ENCODE assay signal across 18 cellular contexts in genomic region chr1:162987866-162988265, GRCh38.
A peak's percentile ranks its signal among the peaks of the same experiment; 100 is the strongest.
DNase-seq lines count a peak whose midpoint lies in the region; ATAC-seq, FAIRE-seq and TF ChIP-seq lines count a peak whose summit lies in the region.
"Had no signal": no experiment of that assay in that cellular context is flagged by ENCODE, and none has a peak within 500 bp of the region (broad histone marks: within the 10 kb centered on the region; RNA-seq: fewer than 3 reads in every experiment).

No MANE protein-coding gene starts in this region.

- POLR2A ChIA-PET in CD4-positive, alpha-beta T cell (lab: Charles Lee): no interaction called here

- DNase-seq in H54 (ENCODE audit: insufficient read length, low spot score) (peak; percentile 24), NCI-H2107 (lab: John Stamatoyannopoulos, UW) (peak; percentile 60), astrocyte of the hippocampus (ENCODE audit: low read depth, low spot score) (peak; percentile 55), psoas muscle (no peak), G401 (ENCODE audit: low spot score) (no peak), type B pancreatic cell (ENCODE audit: extremely low spot score, unreplicated experiment) (no peak)
- no peak for DNase-seq in CD4-positive, alpha-beta T cell
- DNase-seq in activated naive CD4-positive, alpha-beta T cell treated with anti-CD3 and anti-CD28 coated beads, Interleukin-2, amount 50 U/mL, for 72 hours (ENCODE audit: low spot score in 2 of 2): no peak
- DNase-seq: activated CD4-positive, alpha-beta T cell treated with anti-CD3 and anti-CD28 coated beads for 1 hour; activated T-cell treated with anti-CD3 and anti-CD28 coated beads, Interleukin-2, amount 50 U/mL, for 24 hours; CD8-positive, alpha-beta T cell; effector memory CD4-positive, alpha-beta T cell; heart right ventricle; KBM-7; NCI-H2081 treated with DMSO at 0.1 percent for 48 hours; substantia nigra; SW 1271 had no signal

- peak in 3 of 4 donors; percentile 74 to 83 (median 82) for ATAC-seq in psoas muscle
- ATAC-seq in CD4-positive, alpha-beta T cell (ENCODE audit: poor library complexity): no peak
- no peak for ATAC-seq in activated naive CD4-positive, alpha-beta T cell treated with anti-CD3 and anti-CD28 coated beads, Interleukin-2, amount 50 U/mL, for 72 hours
- ATAC-seq: CD8-positive, alpha-beta T cell; heart right ventricle had no signal

- no peaks in the 10 kb centered on the region for H3K4me1 ChIP-seq in psoas muscle
- H3K4me1 ChIP-seq: heart right ventricle had no signal

- in situ Hi-C loops in G401 (cut with HindIII; ENCODE audit: low sequenced_read_pairs): no loop called here

- peak; percentile 45 for FAIRE-seq in H54 (lab: Jason Lieb, UNC)

- no peaks in the 10 kb centered on the region for H3K36me3 Mint-ChIP-seq in type B pancreatic cell
- H3K36me3 Mint-ChIP-seq in CD4-positive, alpha-beta T cell (ENCODE audit: low read depth): no peaks in the 10 kb centered on the region
- no peaks in the 10 kb centered on the region for H3K36me3 Mint-ChIP-seq in activated naive CD4-positive, alpha-beta T cell treated with anti-CD3 and anti-CD28 coated beads, Interleukin-2, amount 50 U/mL, for 72 hours
- H3K36me3 Mint-ChIP-seq: CD8-positive, alpha-beta T cell had no signal

- no peak overlapping the region for H3K27ac Mint-ChIP-seq in type B pancreatic cell
- no peak overlapping the region for H3K27ac Mint-ChIP-seq in CD4-positive, alpha-beta T cell
- H3K27ac Mint-ChIP-seq in activated naive CD4-positive, alpha-beta T cell treated with anti-CD3 and anti-CD28 coated beads, Interleukin-2, amount 50 U/mL, for 72 hours: no peak overlapping the region
- H3K27ac Mint-ChIP-seq: activated T-cell treated with anti-CD3 and anti-CD28 coated beads, Interleukin-2, amount 50 U/mL, for 24 hours; CD8-positive, alpha-beta T cell had no signal

- H3K4me1 Mint-ChIP-seq in type B pancreatic cell (ENCODE audit: unreplicated experiment): no peaks in the 10 kb centered on the region
- H3K4me1 Mint-ChIP-seq in CD4-positive, alpha-beta T cell (ENCODE audit: low read depth): no peaks in the 10 kb centered on the region

- TF ChIP-seq CTCF in psoas muscle (IDR thresholded peaks at IDR 0.05): no peak
- no peak for TF ChIP-seq CTCF in type B pancreatic cell (conservative IDR thresholded peaks at IDR 0.05)
- no peak for TF ChIP-seq CTCF in CD4-positive, alpha-beta T cell (IDR thresholded peaks at IDR 0.05)

- H3K27me3 ChIP-seq in psoas muscle (ENCODE audit: insufficient read depth in 3 of 3, low read length in 2 of 3): no peaks in the 10 kb centered on the region
- H3K27me3 ChIP-seq in CD4-positive, alpha-beta T cell (ENCODE audit: control insufficient read depth, insufficient read depth, low read length): no peaks in the 10 kb centered on the region

- intact Hi-C loops in psoas muscle (cut with DNase I): no loop called here
- intact Hi-C loops in CD4-positive, alpha-beta T cell (cut with DNase I, micrococcal nuclease): no loop called here

- no peak overlapping the region for H3K4me3 Mint-ChIP-seq in type B pancreatic cell
- no peak overlapping the region for H3K4me3 Mint-ChIP-seq in CD4-positive, alpha-beta T cell
- H3K4me3 Mint-ChIP-seq: activated T-cell treated with anti-CD3 and anti-CD28 coated beads, Interleukin-2, amount 50 U/mL, for 24 hours; CD8-positive, alpha-beta T cell had no signal

- 34 to 75% (median 42%) methylated on average over 1 of the region's 1 CpG for WGBS in psoas muscle, 3 donors

- CTCF ChIA-PET in CD4-positive, alpha-beta T cell (lab: Charles Lee): no interaction called here

- no peaks in the 10 kb centered on the region for H3K9me3 ChIP-seq in psoas muscle
- no peaks in the 10 kb centered on the region for H3K9me3 ChIP-seq in CD4-positive, alpha-beta T cell (ENCODE audit: control insufficient read depth, low read length)
- H3K9me3 ChIP-seq: heart right ventricle had no signal

- no peak overlapping the region for H3K4me3 ChIP-seq in psoas muscle
- H3K4me3 ChIP-seq: heart right ventricle, skin epidermis had no signal

- H3K27me3 Mint-ChIP-seq in type B pancreatic cell: no peaks in the 10 kb centered on the region
- H3K27me3 Mint-ChIP-seq in CD4-positive, alpha-beta T cell: peaks cover 19% of the 10 kb centered on the region

- H3K27ac ChIP-seq in psoas muscle: no peak overlapping the region
- no peak overlapping the region for H3K27ac ChIP-seq in CD4-positive, alpha-beta T cell (ENCODE audit: low read depth, low read length)
- H3K27ac ChIP-seq: heart right ventricle, skin epidermis had no signal

- H3K9me3 Mint-ChIP-seq in type B pancreatic cell: no peaks in the 10 kb centered on the region
- H3K9me3 Mint-ChIP-seq in CD4-positive, alpha-beta T cell: no peaks in the 10 kb centered on the region
- H3K9me3 Mint-ChIP-seq in activated naive CD4-positive, alpha-beta T cell treated with anti-CD3 and anti-CD28 coated beads, Interleukin-2, amount 50 U/mL, for 72 hours: no peaks in the 10 kb centered on the region
- H3K9me3 Mint-ChIP-seq: activated T-cell treated with anti-CD3 and anti-CD28 coated beads, Interleukin-2, amount 50 U/mL, for 24 hours; CD8-positive, alpha-beta T cell had no signal

- H3K36me3 ChIP-seq in psoas muscle (ENCODE audit: insufficient read depth in 1 of 2, low read depth in 1 of 2): no peaks in the 10 kb centered on the region
- H3K36me3 ChIP-seq: heart right ventricle had no signal

- no peak for TF ChIP-seq POLR2A in H54 (IDR thresholded peaks at IDR 0.05; ENCODE audit: low read depth, low read length)

Comparison
In these comparisons a context has a peak if more than half of its experiments do, and no peak if none do; other contexts are left out.
1. DNase-seq: peak in H54 (single experiment), NCI-H2107 (single experiment) and astrocyte of the hippocampus (single experiment); none in psoas muscle (0 of 2), G401 (single experiment), type B pancreatic cell (single experiment), CD4-positive, alpha-beta T cell (0 of 10) and activated naive CD4-positive, alpha-beta T cell treated with anti-CD3 and anti-CD28 coated beads, Interleukin-2, amount 50 U/mL, for 72 hours (0 of 2).
2. ATAC-seq: peak in psoas muscle (3 of 4); none in CD4-positive, alpha-beta T cell (single experiment) and activated naive CD4-positive, alpha-beta T cell treated with anti-CD3 and anti-CD28 coated beads, Interleukin-2, amount 50 U/mL, for 72 hours (0 of 2).